8 cellular contexts compared by ENCODE assay signal in the genomic region with DNA sequence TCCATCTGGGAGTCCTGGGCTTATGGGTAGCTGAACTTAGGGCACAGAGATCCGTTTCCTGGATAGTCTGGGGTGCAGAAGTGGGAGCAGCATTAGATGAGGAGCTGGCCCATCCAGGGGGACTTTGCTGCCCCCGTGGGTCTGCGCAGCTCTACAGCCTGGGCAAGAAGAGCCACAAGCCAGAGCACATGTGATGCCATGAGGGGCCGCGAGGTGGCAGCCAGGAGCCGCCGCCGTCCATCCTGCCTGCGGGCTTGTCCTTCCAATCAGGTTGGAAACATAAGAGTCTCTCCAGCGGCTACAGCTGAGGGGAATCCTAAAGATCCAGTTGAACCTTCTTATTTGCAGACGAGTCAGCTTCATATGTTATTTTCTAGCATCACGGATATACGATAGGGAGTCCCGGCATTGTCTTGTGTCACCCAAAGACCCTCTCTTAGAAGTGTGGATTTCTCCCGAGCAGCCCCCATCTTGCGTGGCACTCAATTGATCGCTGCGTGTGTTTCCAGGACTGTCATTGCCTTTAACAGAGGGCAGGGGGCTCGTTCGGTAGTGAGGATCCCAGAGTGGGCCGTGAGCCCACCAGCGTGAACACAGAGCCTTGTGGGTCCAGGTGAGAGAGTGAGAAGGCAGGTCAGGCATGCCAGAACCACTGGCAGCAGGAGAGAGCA. TPM values are rescaled to one million over a fixed set of nuclear protein-coding genes. Genes with fewer than 3 reads are reported as not detected.
DNase-seq lines count a peak whose midpoint lies in the region; ATAC-seq, FAIRE-seq and TF ChIP-seq lines count a peak whose summit lies in the region.

No MANE protein-coding gene starts in this region.

- no peak overlapping the region for H3K4me3 Mint-ChIP-seq in T-cell

- no peak overlapping the region for H3K27ac Mint-ChIP-seq in T-cell

- peaks cover 49% of the 10 kb centered on the region for H3K36me3 ChIP-seq in right atrium auricular region

- no peaks in the 10 kb centered on the region for H3K9me3 ChIP-seq in right atrium auricular region

- no peak overlapping the region for H3K4me3 ChIP-seq in right atrium auricular region

- peaks cover 4 to 15% (median 5%) of the 10 kb centered on the region in 3 donors for H3K4me1 Mint-ChIP-seq in T-cell

- no peaks in the 10 kb centered on the region for H3K9me3 Mint-ChIP-seq in T-cell

- CTCF ChIA-PET in T-cell (lab: Charles Lee), result interaction anchor here in 1 of 2 donors (1.1 kb wide), 1 partner anchor 14 kb away, joined by 3 read pairs; no protein-coding TSS in a partner anchor

- intact Hi-C loops in sciatic nerve (cut with DNase I), result no loop called here

- peaks cover 15 to 27% of the 10 kb centered on the region in 2 donors for H3K27me3 Mint-ChIP-seq in T-cell

- peak; percentile 21 for FAIRE-seq in G401.6 (lab: Jason Lieb, UNC)

- H3K4me1 ChIP-seq in right atrium auricular region, result peaks cover 0 to 40% of the 10 kb centered on the region in 2 donors

- H3K36me3 Mint-ChIP-seq in T-cell, result no peaks in the 10 kb centered on the region

- peak; percentile 90 to 97 for TF ChIP-seq CTCF in right atrium auricular region (IDR thresholded peaks at IDR 0.05)

- ATAC-seq in T-cell (replicated peaks in 1 of 4), result peak; percentile 72 to 84 (median 78)
- peak; percentile 83 for ATAC-seq in sciatic nerve
- ATAC-seq in HG02571 (IDR thresholded peaks at IDR 0.05; ENCODE audit: unreplicated experiment), result no peak

- H3K27ac ChIP-seq in right atrium auricular region, result peak overlapping the region; percentile 43 to 67

- DNase-seq in NCI-H1048 (lab: John Stamatoyannopoulos, UW), result peak; percentile 8
- DNase-seq in T-cell, result peak in 33 of 34 experiments; percentile 20 to 66 (median 50)
- DNase-seq in amygdala (lab: John Stamatoyannopoulos, UW), result peak in 47 of 56 donors; percentile 5 to 84 (median 44)
- peak; percentile 90 for DNase-seq in right atrium auricular region (ENCODE audit: low spot score)
- peak; percentile 86 for DNase-seq in sciatic nerve (ENCODE audit: low spot score)
- DNase-seq in NCI-H128 (lab: John Stamatoyannopoulos, UW; ENCODE audit: unreplicated experiment), result no peak

- no peaks in the 10 kb centered on the region for H3K27me3 ChIP-seq in right atrium auricular region

- POLR2A ChIA-PET in T-cell (lab: Charles Lee), result interaction anchor here in 1 of 2 donors (0.5 to 0.6 kb wide), 2 partner anchors 29 to 36 kb away, joined by 3 to 8 read pairs; a partner anchor contains a TSS

RNA-seq across cellular contexts. Expression of a gene that starts 22.0 kb away (rescaled TPM):
- total RNA-seq in T-cell (under 1 TPM in 4 of 5 donors, not detected in 1; 0.10 to 0.57 (median 0.26) TPM), right atrium auricular region (100 to 1,000 TPM; 125 to 401 TPM), sciatic nerve (22.6 TPM)

RNA-seq across cellular contexts. Expression of a gene that starts 28.7 kb away (rescaled TPM):
- 100 to 1,000 TPM in 4 of 5 donors, 10 to 100 TPM in 1; 99.6 to 153 (median 141) TPM for total RNA-seq in T-cell
- total RNA-seq in right atrium auricular region, result 10 to 100 TPM in 1 of 2 donors, 1 to 10 TPM in 1; 7.7 to 13.5 TPM
- total RNA-seq in sciatic nerve, result 57.3 TPM

RNA-seq across cellular contexts. Expression of a gene that starts 36.4 kb away (rescaled TPM):
- 10 to 100 TPM; 46.2 to 63.1 (median 57.7) TPM for total RNA-seq in T-cell
- total RNA-seq in right atrium auricular region, result 10 to 100 TPM; 20.9 to 40.1 TPM
- 28.9 TPM for total RNA-seq in sciatic nerve

Comparison
In these comparisons a context has a peak if more than half of its experiments do, and no peak if none do; other contexts are left out.
1. RNA of a gene that starts 22.0 kb away (total RNA-seq): 125 to 401 TPM in right atrium auricular region and 22.6 TPM in sciatic nerve (single experiment); 0.10 to 0.57 TPM in T-cell; every median in the first group is over 10 times any median in the second.